12 cellular contexts compared by ENCODE assay signal in genomic region chr1:226526801-226527595, GRCh38. TPM values are rescaled to one million over a fixed set of nuclear protein-coding genes. Genes with fewer than 3 reads are reported as not detected.
DNase-seq lines count a peak whose midpoint lies in the region; ATAC-seq and TF ChIP-seq lines count a peak whose summit lies in the region.
"Had no signal": no experiment of that assay in that cellular context is flagged by ENCODE, and none has a peak within 500 bp of the region (broad histone marks: within the 10 kb centered on the region; RNA-seq: fewer than 3 reads in every experiment).

No MANE protein-coding gene starts in this region.

- H2AFZ ChIP-seq in OCI-LY1 (ENCODE audit: low read length) (peak overlapping the region; percentile 98), neuron (ENCODE audit: low read depth, low read length) (peak overlapping the region; percentile 30)

- H3K9me3 Mint-ChIP-seq in endodermal cell: peaks cover 7% of the 10 kb centered on the region
- no peaks in the 10 kb centered on the region for H3K9me3 Mint-ChIP-seq in activated CD4-positive, alpha-beta T cell treated with anti-CD3 and anti-CD28 coated beads, Interleukin-2, amount 10 ng/mL, durations not matched to agents 24 days and 14 days

- peaks cover 10% of the 10 kb centered on the region for H3K4me1 Mint-ChIP-seq in endodermal cell
- H3K4me1 Mint-ChIP-seq in activated CD4-positive, alpha-beta T cell treated with anti-CD3 and anti-CD28 coated beads, Interleukin-2, amount 10 ng/mL, durations not matched to agents 24 days and 14 days: no peaks in the 10 kb centered on the region
- H3K4me1 Mint-ChIP-seq: immature natural killer cell had no signal

- no peaks in the 10 kb centered on the region for H3K9me3 ChIP-seq in OCI-LY1 (ENCODE audit: low read length)
- no peaks in the 10 kb centered on the region for H3K9me3 ChIP-seq in endodermal cell (ENCODE audit: control insufficient read depth, low read length)
- no peaks in the 10 kb centered on the region for H3K9me3 ChIP-seq in neuron (ENCODE audit: low read length)

- DNase-seq in EL (peak; percentile 20), endodermal cell (peak; percentile 92), HuH-7.5 (ENCODE audit: low spot score) (no peak)
- no peak for DNase-seq in activated CD4-positive, alpha-beta T cell treated with anti-CD3 and anti-CD28 coated beads, Interleukin-2, amount 10 ng/mL, durations not matched to agents 24 days and 14 days
- no peak for DNase-seq in stimulated activated CD4-positive, alpha-beta T cell treated with anti-CD3 and anti-CD28 coated beads, Interleukin-1b, Interleukin-23, amount 100 ng/mL, for 48 hours
- DNase-seq: HCEC 1CT, immature natural killer cell, KG1, T-helper 2 cell had no signal

- H3K4me3 ChIP-seq in OCI-LY1 (ENCODE audit: low read depth, low read length, poor library complexity, severe bottlenecking): peak overlapping the region; percentile 41
- no peak overlapping the region for H3K4me3 ChIP-seq in endodermal cell (ENCODE audit: low read length)
- no peak overlapping the region for H3K4me3 ChIP-seq in neuron (ENCODE audit: low read length)

- no peaks in the 10 kb centered on the region for H3K36me3 ChIP-seq in OCI-LY1 (ENCODE audit: insufficient read depth, low read length)
- H3K36me3 ChIP-seq in endodermal cell (ENCODE audit: control insufficient read depth, insufficient read depth, low read length): no peaks in the 10 kb centered on the region
- H3K36me3 ChIP-seq in neuron (ENCODE audit: insufficient read depth, low read length): no peaks in the 10 kb centered on the region

- H3K27me3 Mint-ChIP-seq in endodermal cell (ENCODE audit: insufficient read depth): peaks cover 18% of the 10 kb centered on the region
- peaks cover 15% of the 10 kb centered on the region for H3K27me3 Mint-ChIP-seq in activated CD4-positive, alpha-beta T cell treated with anti-CD3 and anti-CD28 coated beads, Interleukin-2, amount 10 ng/mL, durations not matched to agents 24 days and 14 days

- no peaks in the 10 kb centered on the region for H3F3A ChIP-seq in OCI-LY1 (ENCODE audit: insufficient read depth, low read length)

- intact Hi-C loops in activated CD4-positive, alpha-beta T cell treated with anti-CD3 and anti-CD28 coated beads, Interleukin-2, amount 10 ng/mL, durations not matched to agents 24 days and 14 days (cut with micrococcal nuclease): no loop called here

- H3K27me3 ChIP-seq in OCI-LY1 (ENCODE audit: insufficient read depth, low read length) (peaks cover 4% of the 10 kb centered on the region; the same call in 1 of the 2 replicates), endodermal cell (ENCODE audit: control insufficient read depth, insufficient read depth, low read length, poor library complexity, severe bottlenecking) (no peaks in the 10 kb centered on the region), neuron (ENCODE audit: insufficient read depth, low read length) (peaks cover 6% of the 10 kb centered on the region)

- H3K4me1 ChIP-seq in OCI-LY1 (ENCODE audit: insufficient read depth, low read length, severe bottlenecking): peaks cover 8% of the 10 kb centered on the region
- no peaks in the 10 kb centered on the region for H3K4me1 ChIP-seq in endodermal cell (ENCODE audit: control insufficient read depth, insufficient read depth, low read length)
- H3K4me1 ChIP-seq in neuron (ENCODE audit: insufficient read depth, low read length): no peaks in the 10 kb centered on the region

- WGBS in endodermal cell (ENCODE audit: insufficient coverage in 1 of 2, insufficient read length in 1 of 2), 2 experiments: 82 to 89% methylated on average over 15 to 21 of the region's 21 CpGs

- ATAC-seq in GM18517 (IDR thresholded peaks at IDR 0.05; ENCODE audit: unreplicated experiment): no peak

- peak overlapping the region; percentile 59 for H3K4me2 ChIP-seq in OCI-LY1 (ENCODE audit: low read length)

- no peaks in the 10 kb centered on the region for H3K9me2 ChIP-seq in OCI-LY1 (ENCODE audit: low read depth, low read length)

- no peak overlapping the region for H3K4me3 Mint-ChIP-seq in endodermal cell
- no peak overlapping the region for H3K4me3 Mint-ChIP-seq in activated CD4-positive, alpha-beta T cell treated with anti-CD3 and anti-CD28 coated beads, Interleukin-2, amount 10 ng/mL, durations not matched to agents 24 days and 14 days

- H3K27ac ChIP-seq in OCI-LY1 (ENCODE audit: low read depth, low read length, poor library complexity, severe bottlenecking) (no peak overlapping the region), endodermal cell (ENCODE audit: low read depth, low read length) (no peak overlapping the region)

- H3K36me3 Mint-ChIP-seq in endodermal cell (ENCODE audit: low read depth): no peaks in the 10 kb centered on the region
- H3K36me3 Mint-ChIP-seq in activated CD4-positive, alpha-beta T cell treated with anti-CD3 and anti-CD28 coated beads, Interleukin-2, amount 10 ng/mL, durations not matched to agents 24 days and 14 days (ENCODE audit: low read depth): no peaks in the 10 kb centered on the region
- H3K36me3 Mint-ChIP-seq: immature natural killer cell had no signal

- TF ChIP-seq CTCF in OCI-LY1 (IDR thresholded peaks at IDR 0.05; ENCODE audit: low read length) (no peak), endodermal cell (conservative IDR thresholded peaks at IDR 0.05) (no peak)

- peak overlapping the region; percentile 73 for H3K27ac Mint-ChIP-seq in endodermal cell
- no peak overlapping the region for H3K27ac Mint-ChIP-seq in activated CD4-positive, alpha-beta T cell treated with anti-CD3 and anti-CD28 coated beads, Interleukin-2, amount 10 ng/mL, durations not matched to agents 24 days and 14 days
- H3K27ac Mint-ChIP-seq: immature natural killer cell had no signal

- no peaks in the 10 kb centered on the region for H3K79me2 ChIP-seq in OCI-LY1 (ENCODE audit: insufficient read depth, low read length)

- H3K9ac ChIP-seq in OCI-LY1 (ENCODE audit: low read length) (no peak overlapping the region; the same call in 1 of the 2 replicates), endodermal cell (ENCODE audit: extremely low read depth, low read length, poor library complexity, severe bottlenecking) (no peak overlapping the region)

- no peaks in the 10 kb centered on the region for H4K20me1 ChIP-seq in OCI-LY1 (ENCODE audit: insufficient read depth, low read length)

RNA-seq across cellular contexts. Expression of gene STUM, which starts 21.6 kb away (rescaled TPM):
- under 1 TPM; 0.04 to 0.20 TPM for total RNA-seq in endodermal cell
- polyA plus RNA-seq in endodermal cell (2013, experiment 1 of 2): 1.4 TPM
- polyA plus RNA-seq in endodermal cell (2013, experiment 2 of 2): 1.2 TPM
- total RNA-seq in activated CD4-positive, alpha-beta T cell treated with anti-CD3 and anti-CD28 coated beads, Interleukin-2, amount 10 ng/mL, durations not matched to agents 24 days and 14 days: not detected in 2 replicates
- polyA plus RNA-seq: immature natural killer cell had no signal

Comparison
In these comparisons a context has a peak if more than half of its experiments do, and no peak if none do; other contexts are left out.
1. DNase-seq: peak in EL (single experiment) and endodermal cell (single experiment); none in activated CD4-positive, alpha-beta T cell treated with anti-CD3 and anti-CD28 coated beads, Interleukin-2, amount 10 ng/mL, durations not matched to agents 24 days and 14 days (single experiment), stimulated activated CD4-positive, alpha-beta T cell treated with anti-CD3 and anti-CD28 coated beads, Interleukin-1b, Interleukin-23, amount 100 ng/mL, for 48 hours (single experiment) and HuH-7.5 (single experiment).